18 cellular contexts compared by ENCODE assay signal in genomic region chr11:68867067-68867466, GRCh38.
"Had no signal": no experiment of that assay in that cellular context is flagged by ENCODE, and none has a peak within 500 bp of the region (broad histone marks: within the 10 kb centered on the region; RNA-seq: fewer than 3 reads in every experiment).

No MANE protein-coding gene starts in this region.

- FAIRE-seq: endothelial cell of umbilical vein, kidney had no signal

- H3K9me3 ChIP-seq: ovary, thoracic aorta had no signal

- H3K27ac ChIP-seq: esophagus muscularis mucosa, ovary, tibial nerve, upper lobe of left lung, vagina had no signal

- H3K27me3 ChIP-seq: esophagus muscularis mucosa, ovary, tibial nerve, upper lobe of left lung, vagina had no signal

- H3K4me3 ChIP-seq: coronary artery, esophagus muscularis mucosa, lung, ovary, thoracic aorta, tibial nerve, upper lobe of left lung, vagina had no signal

- DNase-seq: dermis blood vessel endothelial cell; effector memory CD4-positive, alpha-beta T cell; foreskin melanocyte; kidney; natural killer cell; occipital lobe; ovary; retina; stimulated activated CD4-positive, alpha-beta T cell treated with anti-CD3 and anti-CD28 coated beads, Interleukin-4, amount 100 ng/mL, for 4 hours; stimulated activated naive CD8-positive, alpha-beta T cell treated with anti-CD3 and anti-CD28 coated beads, Interleukin-15, Interleukin-2, amounts not matched to agents 100 U/mL and 50 U/mL, for 24 hours had no signal

- H3K36me3 ChIP-seq: esophagus muscularis mucosa, ovary, thoracic aorta, upper lobe of left lung, vagina had no signal
